ENCODE assay signal across 15 cellular contexts in the genomic region with DNA sequence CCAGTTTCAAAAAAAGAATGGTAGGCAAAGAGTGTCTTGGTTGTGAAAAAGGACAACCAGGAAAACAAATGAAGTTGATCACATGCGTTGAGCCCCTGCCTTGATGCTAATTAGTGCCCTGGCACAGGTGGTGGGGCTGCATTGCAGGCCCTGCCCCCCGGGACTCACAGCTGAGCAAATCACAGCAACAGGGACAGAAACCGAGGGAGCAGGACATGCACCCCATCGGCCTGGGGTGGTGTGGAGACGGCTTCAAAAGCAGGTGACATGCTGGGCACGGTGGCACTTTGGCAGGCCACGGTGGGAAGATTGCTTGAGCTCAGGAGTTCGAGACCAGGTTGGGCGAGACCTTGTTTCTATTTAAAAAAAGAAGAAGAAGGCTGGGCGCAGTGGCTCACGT. TPM values are rescaled to one million over a fixed set of nuclear protein-coding genes. Genes with fewer than 3 reads are reported as not detected.
DNase-seq lines count a peak whose midpoint lies in the region; ATAC-seq and TF ChIP-seq lines count a peak whose summit lies in the region.
"Had no signal": no experiment of that assay in that cellular context is flagged by ENCODE, and none has a peak within 500 bp of the region (broad histone marks: within the 10 kb centered on the region; RNA-seq: fewer than 3 reads in every experiment).

No MANE protein-coding gene starts in this region.

- CTCF ChIA-PET in activated naive CD4-positive, alpha-beta T cell treated with anti-CD3 and anti-CD28 coated beads, Interleukin-2, amount 10 ng/mL, durations not matched to agents 7 days and 5 days (lab: Charles Lee), result no interaction called here

- H2BK5ac ChIP-seq in mesendoderm (ENCODE audit: low read length), result no peak overlapping the region

- H3K4ac ChIP-seq in mesendoderm (ENCODE audit: low read depth, low read length), result no peak overlapping the region

- no peak overlapping the region for H3K4me3 Mint-ChIP-seq in activated naive CD4-positive, alpha-beta T cell treated with anti-CD3 and anti-CD28 coated beads, Interleukin-2, amount 10 ng/mL, durations not matched to agents 7 days and 5 days
- H3K4me3 Mint-ChIP-seq in brain, result peak overlapping the region; percentile 0 to 77 (median 10)

- no peak overlapping the region for H3K27ac ChIP-seq in mesendoderm (ENCODE audit: low read depth, low read length)
- H3K27ac ChIP-seq in uterus, result peak overlapping the region; percentile 10 to 39
- no peak overlapping the region for H3K27ac ChIP-seq in esophagus squamous epithelium
- H3K27ac ChIP-seq in left ventricle myocardium inferior (replicated peaks), result no peak overlapping the region
- H3K27ac ChIP-seq: right atrium auricular region had no signal

- no peak overlapping the region for H2BK15ac ChIP-seq in mesendoderm (replicated peaks; ENCODE audit: low read depth)

- H3K36me3 ChIP-seq in mesendoderm (ENCODE audit: control insufficient read depth, insufficient read depth, low read length), result no peaks in the 10 kb centered on the region
- H3K36me3 ChIP-seq in uterus, result no peaks in the 10 kb centered on the region
- no peaks in the 10 kb centered on the region for H3K36me3 ChIP-seq in esophagus squamous epithelium
- no peaks in the 10 kb centered on the region for H3K36me3 ChIP-seq in left ventricle myocardium inferior
- H3K36me3 ChIP-seq: right atrium auricular region had no signal

- H3K23ac ChIP-seq in mesendoderm (ENCODE audit: low read length), result no peak overlapping the region

- H3K4me3 ChIP-seq in mesendoderm (ENCODE audit: low read length) (no peak overlapping the region), uterus (no peak overlapping the region), esophagus squamous epithelium (no peak overlapping the region), left ventricle myocardium inferior (no peak overlapping the region)
- H3K4me3 ChIP-seq: right atrium auricular region had no signal

- no peak overlapping the region for H3K9ac ChIP-seq in mesendoderm (ENCODE audit: low read length)

- H3K27me3 ChIP-seq in mesendoderm (ENCODE audit: insufficient read depth, low read length, poor library complexity) (peaks cover 31% of the 10 kb centered on the region), uterus (no peaks in the 10 kb centered on the region), esophagus squamous epithelium (peaks cover 0 to 74% (median 0%) of the 10 kb centered on the region in 4 donors), left ventricle myocardium inferior (ENCODE audit: low read depth) (peaks cover 79% of the 10 kb centered on the region)

- H3K27me3 Mint-ChIP-seq in activated naive CD4-positive, alpha-beta T cell treated with anti-CD3 and anti-CD28 coated beads, Interleukin-2, amount 10 ng/mL, durations not matched to agents 7 days and 5 days, result peaks cover 98% of the 10 kb centered on the region
- H3K27me3 Mint-ChIP-seq in brain, result peaks cover 80% of the 10 kb centered on the region

- no peak overlapping the region for H3K18ac ChIP-seq in mesendoderm (ENCODE audit: low read length)

- peaks cover 5% of the 10 kb centered on the region for H3K4me1 ChIP-seq in mesendoderm (ENCODE audit: control insufficient read depth, low read depth, low read length)
- peaks cover 0 to 9% of the 10 kb centered on the region in 2 donors for H3K4me1 ChIP-seq in uterus
- H3K4me1 ChIP-seq in esophagus squamous epithelium, result peaks cover 36 to 52% (median 37%) of the 10 kb centered on the region in 3 donors
- peaks cover 50% of the 10 kb centered on the region for H3K4me1 ChIP-seq in left ventricle myocardium inferior

- no peak overlapping the region for H4K8ac ChIP-seq in mesendoderm (ENCODE audit: low read depth, low read length)

- no peak overlapping the region for H2AK5ac ChIP-seq in mesendoderm (ENCODE audit: low read length)

- H3K56ac ChIP-seq in mesendoderm (ENCODE audit: low read length), result no peak overlapping the region

- peaks cover 17% of the 10 kb centered on the region for H3K4me1 Mint-ChIP-seq in activated naive CD4-positive, alpha-beta T cell treated with anti-CD3 and anti-CD28 coated beads, Interleukin-2, amount 10 ng/mL, durations not matched to agents 7 days and 5 days
- peaks cover 53% of the 10 kb centered on the region for H3K4me1 Mint-ChIP-seq in brain

- no peaks in the 10 kb centered on the region for H3K79me1 ChIP-seq in mesendoderm (ENCODE audit: low read length)

- WGBS in mesendoderm (ENCODE audit: extremely low coverage, insufficient coverage, low lambda C conversion rate), result no CpG with 5 or more reads among the region's 11 CpGs
- 60 to 66% methylated on average over 10 to 11 of the region's 11 CpGs for WGBS in esophagus squamous epithelium, 2 donors

- DNase-seq in activated naive CD4-positive, alpha-beta T cell treated with anti-CD3 and anti-CD28 coated beads, Interleukin-2, amount 10 ng/mL, durations not matched to agents 7 days and 5 days, result peak; percentile 17
- DNase-seq in activated naive CD4-positive, alpha-beta T cell (lab: John Stamatoyannopoulos, UW), result no peak
- DNase-seq in mesendoderm, result no peak
- DNase-seq in uterus, result no peak
- no peak for DNase-seq in esophagus squamous epithelium (lab: John Stamatoyannopoulos, UW)
- no peak for DNase-seq in left ventricle myocardium inferior
- DNase-seq: activated CD4-positive, alpha-beta T cell treated with anti-CD3 and anti-CD28 coated beads, Interleukin-2, amount 50 U/mL, for 4 hours; activated T-cell treated with anti-CD3 and anti-CD28 coated beads, Interleukin-2, amount 50 U/mL, for 48 hours; effector CD8-positive, alpha-beta T cell; EL; naive thymus-derived CD8-positive, alpha-beta T cell; NCI-H1417 treated with DMSO at 0.1 percent for 48 hours had no signal

- no peaks in the 10 kb centered on the region for H3K9me3 Mint-ChIP-seq in activated naive CD4-positive, alpha-beta T cell treated with anti-CD3 and anti-CD28 coated beads, Interleukin-2, amount 10 ng/mL, durations not matched to agents 7 days and 5 days
- H3K9me3 Mint-ChIP-seq in brain, result peaks cover 0 to 3% (median 0%) of the 10 kb centered on the region in 5 experiments
- H3K9me3 Mint-ChIP-seq: naive thymus-derived CD8-positive, alpha-beta T cell had no signal

- H3K79me2 ChIP-seq in mesendoderm (ENCODE audit: control insufficient read depth, insufficient read depth, low read length), result no peaks in the 10 kb centered on the region

- peak overlapping the region; percentile 31 for H2BK120ac ChIP-seq in mesendoderm (ENCODE audit: low read depth, low read length)

- no peak for ATAC-seq in GM19035 (IDR thresholded peaks at IDR 0.05; ENCODE audit: unreplicated experiment)

- intact Hi-C loops in uterus (cut with DNase I; ENCODE audit: low total_unique reads), result no loop called here
- intact Hi-C loops in esophagus squamous epithelium (cut with DNase I), result no loop called here
- intact Hi-C loops in left ventricle myocardium inferior (cut with micrococcal nuclease), result no loop called here

- H4K5ac ChIP-seq in mesendoderm (ENCODE audit: low read length), result no peak overlapping the region

- TF ChIP-seq CTCF in brain (conservative IDR thresholded peaks at IDR 0.05), result no peak
- TF ChIP-seq CTCF in uterus (IDR thresholded peaks at IDR 0.05), result no peak
- TF ChIP-seq CTCF in esophagus squamous epithelium (IDR thresholded peaks at IDR 0.05), result no peak
- no peak for TF ChIP-seq CTCF in left ventricle myocardium inferior (IDR thresholded peaks at IDR 0.05; ENCODE audit: borderline replicate concordance)

- TF ChIP-seq POLR2A in uterus (IDR thresholded peaks at IDR 0.05), result no peak
- no peak for TF ChIP-seq POLR2A in esophagus squamous epithelium (IDR thresholded peaks at IDR 0.05)

- H3K27ac Mint-ChIP-seq in activated naive CD4-positive, alpha-beta T cell treated with anti-CD3 and anti-CD28 coated beads, Interleukin-2, amount 10 ng/mL, durations not matched to agents 7 days and 5 days, result no peak overlapping the region
- H3K27ac Mint-ChIP-seq in brain, result peak overlapping the region in 1 of 5 experiments; percentile 74

- H3K36me3 Mint-ChIP-seq in activated naive CD4-positive, alpha-beta T cell treated with anti-CD3 and anti-CD28 coated beads, Interleukin-2, amount 10 ng/mL, durations not matched to agents 7 days and 5 days, result no peaks in the 10 kb centered on the region
- no peaks in the 10 kb centered on the region for H3K36me3 Mint-ChIP-seq in brain

- H3K4me2 ChIP-seq in mesendoderm (ENCODE audit: low read length), result no peak overlapping the region

- H3K9me3 ChIP-seq in uterus (no peaks in the 10 kb centered on the region), esophagus squamous epithelium (no peaks in the 10 kb centered on the region), left ventricle myocardium inferior (replicated peaks) (no peaks in the 10 kb centered on the region)
- H3K9me3 ChIP-seq: right atrium auricular region had no signal

RNA-seq across cellular contexts. Expression of a gene that starts 1.1 kb away (rescaled TPM):
- polyA plus RNA-seq in brain (ENCODE audit: insufficient read depth, low read depth, low replicate concordance), result 2.2 TPM
- 0.14 TPM for polyA plus RNA-seq in mesendoderm (2013, experiment 1 of 2)
- polyA plus RNA-seq in mesendoderm (2013, experiment 2 of 2), result 0.11 TPM
- total RNA-seq in uterus (10 to 100 TPM; 16.5 to 40.2 (median 33.1) TPM), esophagus squamous epithelium (10 to 100 TPM in 1 of 4 donors, 1 to 10 TPM in 3; 2.2 to 12.6 (median 5.4) TPM), left ventricle myocardium inferior (1.2 TPM)

Comparison
In these comparisons a context has a peak if more than half of its experiments do, and no peak if none do; other contexts are left out.
1. H3K27ac ChIP-seq: peak in uterus (2 of 2); none in mesendoderm (single experiment), esophagus squamous epithelium (0 of 4) and left ventricle myocardium inferior (single experiment).